In genomic region chr10:61786728-61787127, GRCh38 we compare ENCODE assay signal across 8 cellular contexts.
DNase-seq lines count a peak whose midpoint lies in the region; ATAC-seq and TF ChIP-seq lines count a peak whose summit lies in the region.

No MANE protein-coding gene starts in this region.

- POLR2A ChIA-PET in activated CD4-positive, alpha-beta memory T cell treated with anti-CD3 and anti-CD28 coated beads, Interleukin-2, amount 10 ng/mL, durations not matched to agents 7 days and 5 days (lab: Charles Lee): interaction anchor here (0.6 to 2.5 kb wide), 5 partner anchors 12 to 116 kb away, joined by 3 to 12 read pairs (median 4); no protein-coding TSS in a partner anchor

- TF ChIP-seq CTCF in omental fat pad (IDR thresholded peaks at IDR 0.05): no peak

- peak; percentile 19 to 32 for ATAC-seq in activated T-cell treated with anti-CD3 and anti-CD28 coated beads, Interleukin-2, amount 50 U/mL, for 72 hours (replicated peaks in 1 of 2)
- ATAC-seq in HG03039 (IDR thresholded peaks at IDR 0.05; ENCODE audit: unreplicated experiment): peak; percentile 98
- ATAC-seq in omental fat pad (ENCODE audit: low FRiP score): peak; percentile 67

- no peaks in the 10 kb centered on the region for H3K27me3 Mint-ChIP-seq in activated T-cell treated with anti-CD3 and anti-CD28 coated beads, Interleukin-2, amount 50 U/mL, for 72 hours (ENCODE audit: low read depth)
- H3K27me3 Mint-ChIP-seq in activated CD4-positive, alpha-beta memory T cell treated with anti-CD3 and anti-CD28 coated beads, Interleukin-2, amount 10 ng/mL, durations not matched to agents 7 days and 5 days: no peaks in the 10 kb centered on the region

- H3K4me1 Mint-ChIP-seq in activated T-cell treated with anti-CD3 and anti-CD28 coated beads, Interleukin-2, amount 50 U/mL, for 72 hours (ENCODE audit: low read depth): peaks cover 54% of the 10 kb centered on the region
- peaks cover 64% of the 10 kb centered on the region for H3K4me1 Mint-ChIP-seq in activated CD4-positive, alpha-beta memory T cell treated with anti-CD3 and anti-CD28 coated beads, Interleukin-2, amount 10 ng/mL, durations not matched to agents 7 days and 5 days

- H3K9me3 Mint-ChIP-seq in activated T-cell treated with anti-CD3 and anti-CD28 coated beads, Interleukin-2, amount 50 U/mL, for 72 hours: peaks cover 0 to under 1% of the 10 kb centered on the region in 2 donors
- H3K9me3 Mint-ChIP-seq in activated CD4-positive, alpha-beta memory T cell treated with anti-CD3 and anti-CD28 coated beads, Interleukin-2, amount 10 ng/mL, durations not matched to agents 7 days and 5 days: peaks cover 15% of the 10 kb centered on the region

- peak in 1 of 2 donors; percentile 26 for DNase-seq in activated T-cell treated with anti-CD3 and anti-CD28 coated beads, Interleukin-2, amount 50 U/mL, for 72 hours
- DNase-seq in activated T-cell treated with anti-CD3 and anti-CD28 coated beads for 4 hours (no peak), omental fat pad (ENCODE audit: low spot score) (no peak), NCI-H748 (lab: John Stamatoyannopoulos, UW; ENCODE audit: unreplicated experiment) (no peak), amygdala (lab: John Stamatoyannopoulos, UW) (no peak), AML-193 (lab: John Stamatoyannopoulos, UW) (no peak)
- DNase-seq in activated CD4-positive, alpha-beta memory T cell treated with anti-CD3 and anti-CD28 coated beads, Interleukin-2, amount 10 ng/mL, durations not matched to agents 7 days and 5 days: peak; percentile 31

- no peaks in the 10 kb centered on the region for H3K36me3 Mint-ChIP-seq in activated T-cell treated with anti-CD3 and anti-CD28 coated beads, Interleukin-2, amount 50 U/mL, for 72 hours (ENCODE audit: insufficient read depth in 2 of 2)
- H3K36me3 Mint-ChIP-seq in activated CD4-positive, alpha-beta memory T cell treated with anti-CD3 and anti-CD28 coated beads, Interleukin-2, amount 10 ng/mL, durations not matched to agents 7 days and 5 days (ENCODE audit: low read depth): peaks cover 30% of the 10 kb centered on the region

- H3K27ac Mint-ChIP-seq in activated T-cell treated with anti-CD3 and anti-CD28 coated beads, Interleukin-2, amount 50 U/mL, for 72 hours: peak overlapping the region; percentile 64
- peak overlapping the region; percentile 85 for H3K27ac Mint-ChIP-seq in activated CD4-positive, alpha-beta memory T cell treated with anti-CD3 and anti-CD28 coated beads, Interleukin-2, amount 10 ng/mL, durations not matched to agents 7 days and 5 days

- CTCF ChIA-PET in activated CD4-positive, alpha-beta memory T cell treated with anti-CD3 and anti-CD28 coated beads, Interleukin-2, amount 10 ng/mL, durations not matched to agents 7 days and 5 days (lab: Charles Lee): interaction anchor here (1.1 to 1.3 kb wide), 4 partner anchors 36 to 80 kb away, joined by 3 to 6 read pairs (median 4); no protein-coding TSS in a partner anchor

- H3K4me3 Mint-ChIP-seq in activated T-cell treated with anti-CD3 and anti-CD28 coated beads, Interleukin-2, amount 50 U/mL, for 72 hours: peak overlapping the region; percentile 3 to 61
- H3K4me3 Mint-ChIP-seq in activated CD4-positive, alpha-beta memory T cell treated with anti-CD3 and anti-CD28 coated beads, Interleukin-2, amount 10 ng/mL, durations not matched to agents 7 days and 5 days: no peak overlapping the region

Comparison
In these comparisons a context has a peak if more than half of its experiments do, and no peak if none do; other contexts are left out.
1. ATAC-seq: peak in every context shown above with its lines; median percentile 98 in HG03039; 67 in omental fat pad; 26 in activated T-cell treated with anti-CD3 and anti-CD28 coated beads, Interleukin-2, amount 50 U/mL, for 72 hours.